ENCODE assay signal across 2 cellular contexts in genomic region chr7:66905243-66905642, GRCh38.
A peak's percentile ranks its signal among the peaks of the same experiment; 100 is the strongest.
TF ChIP-seq lines count a peak whose summit lies in the region.

No MANE protein-coding gene starts in this region.

TF ChIP-seq in IMR-90, 13 proteins besides CTCF, POLR2A, EP300 and RAD21:
- TF ChIP-seq ELK1 (IDR thresholded peaks at IDR 0.05; ENCODE audit: borderline replicate concordance, low read depth, low read length) = no peak
- no peak for TF ChIP-seq FOS (IDR thresholded peaks at IDR 0.05; ENCODE audit: low read depth, low read length)
- no peak for TF ChIP-seq MAZ (IDR thresholded peaks at IDR 0.05; ENCODE audit: borderline replicate concordance, low read depth, low read length)
- no peak for TF ChIP-seq USF2 (IDR thresholded peaks at IDR 0.05; ENCODE audit: low read depth, low read length)
- TF ChIP-seq RCOR1 (IDR thresholded peaks at IDR 0.05; ENCODE audit: insufficient replicate concordance, low read length) = no peak
- no peak for TF ChIP-seq MAFK (IDR thresholded peaks at IDR 0.05; ENCODE audit: low read depth, low read length)
- TF ChIP-seq RFX5 (IDR thresholded peaks at IDR 0.05; ENCODE audit: low read depth, low read length) = no peak
- no peak for TF ChIP-seq NFE2L2 (IDR thresholded peaks at IDR 0.05; ENCODE audit: low read depth, low read length)
- no peak for TF ChIP-seq CEBPB (IDR thresholded peaks at IDR 0.05; ENCODE audit: low read depth, low read length)
- TF ChIP-seq MXI1 (IDR thresholded peaks at IDR 0.05; ENCODE audit: borderline replicate concordance, low read depth, low read length) = no peak
- no peak for TF ChIP-seq CHD1 (IDR thresholded peaks at IDR 0.05; ENCODE audit: low read depth, low read length)
- TF ChIP-seq BHLHE40 (IDR thresholded peaks at IDR 0.05; ENCODE audit: low read depth, low read length) = no peak
- TF ChIP-seq SMC3 (IDR thresholded peaks at IDR 0.05; ENCODE audit: low read depth, low read length) = no peak

TF ChIP-seq in H1, 55 proteins besides CTCF, POLR2A, EP300 and RAD21:
- no peak for TF ChIP-seq BRCA1 (IDR thresholded peaks at IDR 0.05; ENCODE audit: low read depth, low read length)
- peak; percentile 20; the same call in 1 of the 2 replicates for TF ChIP-seq SP2 (IDR thresholded peaks at IDR 0.05; ENCODE audit: low read length)
